Comparison of ENCODE assay signal across 7 cellular contexts in genomic region chr5:39714036-39714698, GRCh38.
DNase-seq lines count a peak whose midpoint lies in the region; ATAC-seq and TF ChIP-seq lines count a peak whose summit lies in the region.

No MANE protein-coding gene starts in this region.

- TF ChIP-seq CTCF in GM06990 (IDR thresholded peaks at IDR 0.05; ENCODE audit: insufficient read depth, low read length, poor library complexity, severe bottlenecking) (peak; percentile 65), lung (IDR thresholded peaks at IDR 0.05; ENCODE audit: control extremely low read depth, extremely low read depth) (peak; percentile 30)

- ATAC-seq in lung (ENCODE audit: insufficient read depth, low FRiP score) (peak; percentile 69), HG03457 (IDR thresholded peaks at IDR 0.05; ENCODE audit: unreplicated experiment) (no peak)

- no peak overlapping the region for H3K27ac ChIP-seq in lung (ENCODE audit: low read depth in 1 of 2, low read length in 1 of 2)

- H3K4me3 ChIP-seq in GM06990 (replicated peaks; ENCODE audit: low read depth, low read length), result no peak overlapping the region
- H3K4me3 ChIP-seq in lung, result no peak overlapping the region

- 32 to 33% methylated on average over 2 of the region's 2 CpGs for WGBS in lung, 2 donors

- no peak for TF ChIP-seq EP300 in Ishikawa (IDR thresholded peaks at IDR 0.05; ENCODE audit: borderline replicate concordance)

- H3K4me1 ChIP-seq in lung (ENCODE audit: control insufficient read depth in 2 of 2, insufficient read depth in 2 of 2, low read length in 2 of 2), result no peaks in the 10 kb centered on the region

- DNase-seq in GM06990 (ENCODE audit: extremely low read depth, insufficient read length) (no peak), SKM-1 (lab: John Stamatoyannopoulos, UW; ENCODE audit: unreplicated experiment) (peak; percentile 49), dedifferentiated amniotic fluid mesenchymal stem cell (ENCODE audit: extremely low spot score) (peak; percentile 81), lung (ENCODE audit: low spot score) (no peak)
- peak; percentile 10 for DNase-seq in stimulated activated naive CD4-positive, alpha-beta T cell treated with Interleukin-2 at 50 U/mL for 16 hours (lab: John Stamatoyannopoulos, UW)

- H3K9me3 ChIP-seq in lung (ENCODE audit: control insufficient read depth in 2 of 2, insufficient read depth in 1 of 2, low read length in 1 of 2), result no peaks in the 10 kb centered on the region

- TF ChIP-seq RAD21 in Ishikawa (IDR thresholded peaks at IDR 0.05; ENCODE audit: low read depth), result peak; percentile 84

- H3K27me3 ChIP-seq in GM06990 (replicated peaks; ENCODE audit: control insufficient read depth, insufficient read depth, low read length) (no peaks in the 10 kb centered on the region; the same call in 1 of the 2 replicates), lung (ENCODE audit: control insufficient read depth, insufficient read depth) (no peaks in the 10 kb centered on the region)

- H3K36me3 ChIP-seq in GM06990 (ENCODE audit: control insufficient read depth, insufficient read depth, low read length), result no peaks in the 10 kb centered on the region
- no peaks in the 10 kb centered on the region for H3K36me3 ChIP-seq in lung (ENCODE audit: control insufficient read depth in 2 of 2, insufficient read depth in 2 of 2, low read length in 2 of 2)

TF ChIP-seq in Ishikawa, 13 proteins besides CTCF, POLR2A, EP300 and RAD21:
- TF ChIP-seq ZBTB7A (IDR thresholded peaks at IDR 0.05; ENCODE audit: low read depth), result no peak
- TF ChIP-seq NFIC (IDR thresholded peaks at IDR 0.05), result no peak
- TF ChIP-seq FOXM1 (IDR thresholded peaks at IDR 0.05; ENCODE audit: borderline replicate concordance, low read depth), result no peak
- no peak for TF ChIP-seq TEAD4 (IDR thresholded peaks at IDR 0.05)
- no peak for TF ChIP-seq MAX (IDR thresholded peaks at IDR 0.05)
- TF ChIP-seq REST (IDR thresholded peaks at IDR 0.05; ENCODE audit: low read depth), result no peak
- TF ChIP-seq YY1 (IDR thresholded peaks at IDR 0.05; ENCODE audit: low read depth), result no peak
- no peak for TF ChIP-seq USF1 (IDR thresholded peaks at IDR 0.05)
- TF ChIP-seq CEBPB (IDR thresholded peaks at IDR 0.05), result no peak
- TF ChIP-seq TAF1 (IDR thresholded peaks at IDR 0.05; ENCODE audit: low read depth), result no peak
- TF ChIP-seq TCF12 (IDR thresholded peaks at IDR 0.05; ENCODE audit: low read depth), result no peak
- no peak for TF ChIP-seq EGR1 (IDR thresholded peaks at IDR 0.05)
- TF ChIP-seq CREB1 (IDR thresholded peaks at IDR 0.05; ENCODE audit: low read depth), result no peak

Comparison
In these comparisons a context has a peak if more than half of its experiments do, and no peak if none do; other contexts are left out.
1. DNase-seq: peak in SKM-1 (single experiment), dedifferentiated amniotic fluid mesenchymal stem cell (single experiment) and stimulated activated naive CD4-positive, alpha-beta T cell treated with Interleukin-2 at 50 U/mL for 16 hours (single experiment); none in GM06990 (single experiment) and lung (single experiment).